ENCODE assay signal across 19 cellular contexts in the genomic region with DNA sequence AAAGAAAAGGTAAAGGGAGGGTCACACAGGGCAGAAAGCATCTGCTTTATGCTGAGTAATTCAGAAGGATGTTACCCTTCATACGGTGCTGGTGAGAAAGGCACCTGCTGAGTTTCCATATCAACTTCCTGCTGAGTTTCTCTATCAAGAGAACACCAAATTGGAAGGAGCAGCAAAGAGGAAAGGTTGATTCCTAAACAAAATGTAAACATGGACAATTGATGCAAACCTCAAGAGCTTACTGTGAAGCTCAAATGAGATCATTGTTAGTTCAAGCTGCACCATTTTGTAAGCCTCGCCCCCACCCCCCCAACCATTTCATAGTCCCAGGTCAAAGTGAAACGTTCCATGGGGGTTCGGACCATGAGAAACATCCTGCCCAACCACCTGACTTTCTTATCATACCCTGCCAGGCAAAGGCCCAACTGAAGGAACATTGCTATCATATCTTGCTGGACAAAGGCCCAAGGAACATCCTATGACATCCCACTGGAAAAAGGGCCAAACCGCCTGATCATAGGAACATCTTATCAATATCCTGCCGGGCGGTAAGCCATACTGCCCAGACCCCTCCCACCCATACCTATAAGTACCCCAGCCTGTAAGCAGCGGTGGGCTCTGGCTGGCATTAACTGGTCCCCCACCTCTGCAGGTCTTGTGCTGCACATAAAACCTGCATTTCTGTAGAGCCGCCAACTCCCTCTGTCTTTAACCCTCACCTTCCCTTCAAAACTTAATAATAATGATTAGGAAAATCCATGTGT.
"Had no signal": no experiment of that assay in that cellular context is flagged by ENCODE, and none has a peak within 500 bp of the region (broad histone marks: within the 10 kb centered on the region; RNA-seq: fewer than 3 reads in every experiment).

No MANE protein-coding gene starts in this region.

- H3K4me1 ChIP-seq: foreskin keratinocyte, lower lobe of right lung, psoas muscle, right lobe of liver had no signal

- H3K36me3 ChIP-seq: lower lobe of right lung, right lobe of liver had no signal

- H3K27me3 Mint-ChIP-seq: activated T-helper 17 cell treated with anti-CD3 and anti-CD28 coated beads, Interleukin-2, amount 50 U/mL, for 72 hours; effector memory CD8-positive, alpha-beta T cell had no signal

- H3K9me3 Mint-ChIP-seq: activated T-helper 17 cell treated with anti-CD3 and anti-CD28 coated beads, Interleukin-2, amount 50 U/mL, for 72 hours had no signal

- H3K9me3 ChIP-seq: lower lobe of right lung, psoas muscle, right lobe of liver had no signal

- H3K27me3 ChIP-seq: foreskin keratinocyte, right lobe of liver had no signal

- H3K27ac Mint-ChIP-seq: activated T-helper 17 cell treated with anti-CD3 and anti-CD28 coated beads, Interleukin-2, amount 50 U/mL, for 72 hours; effector memory CD8-positive, alpha-beta T cell; mesothelial cell of epicardium; nephron progenitor cell had no signal

- DNase-seq: activated CD4-positive, alpha-beta T cell treated with anti-CD3 and anti-CD28 coated beads, Interleukin-2, amount 50 U/mL, for 4 hours; activated CD4-positive, CD25-positive, alpha-beta regulatory T cell treated with anti-CD3 and anti-CD28 coated beads, Interleukin-2, amount 50 U/mL, for 72 hours; activated naive CD4-positive, alpha-beta T cell treated with Interleukin-2 at 50 U/mL for 16 hours; anterior cingulate cortex; cerebellar nuclear complex; effector memory CD8-positive, alpha-beta T cell; foreskin keratinocyte; glutamatergic neuron; hypothalamus; kidney glomerular epithelial cell; lower lobe of right lung; nephron progenitor cell; psoas muscle; right lobe of liver; stimulated activated naive CD8-positive, alpha-beta T cell treated with anti-CD3 and anti-CD28 coated beads, Interleukin-15, Interleukin-2, amounts not matched to agents 100 U/mL and 50 U/mL, for 24 hours; trophoblast cell had no signal

- H3K4me3 Mint-ChIP-seq: activated T-helper 17 cell treated with anti-CD3 and anti-CD28 coated beads, Interleukin-2, amount 50 U/mL, for 72 hours; effector memory CD8-positive, alpha-beta T cell; mesothelial cell of epicardium; nephron progenitor cell had no signal

- H3K4me3 ChIP-seq: lower lobe of right lung, psoas muscle, right lobe of liver, smooth muscle cell had no signal

- H3K4me2 ChIP-seq: smooth muscle cell had no signal

- H3K27ac ChIP-seq: foreskin keratinocyte, lower lobe of right lung, psoas muscle, right lobe of liver had no signal

- H3K4me1 Mint-ChIP-seq: activated T-helper 17 cell treated with anti-CD3 and anti-CD28 coated beads, Interleukin-2, amount 50 U/mL, for 72 hours; mesothelial cell of epicardium had no signal
